In genomic region chr15:39429898-39430357, GRCh38 we compare ENCODE assay signal across 8 cellular contexts.
DNase-seq lines count a peak whose midpoint lies in the region; ATAC-seq and TF ChIP-seq lines count a peak whose summit lies in the region.

No MANE protein-coding gene starts in this region.

- peak overlapping the region; percentile 21 for H3K27ac ChIP-seq in hepatocyte

- H3K79me2 ChIP-seq in hepatocyte, result no peaks in the 10 kb centered on the region

- peaks cover 73% of the 10 kb centered on the region for H3K4me1 Mint-ChIP-seq in CD14-positive monocyte

- 44% methylated on average over 3 of the region's 3 CpGs for WGBS in hepatocyte (ENCODE audit: low lambda C conversion rate, missing lambda C conversion rate)

- no peak overlapping the region for H3K4me2 ChIP-seq in hepatocyte

- TF ChIP-seq CTCF in CD14-positive monocyte (IDR thresholded peaks at IDR 0.05) (no peak), hepatocyte (IDR thresholded peaks at IDR 0.05; ENCODE audit: poor library complexity) (no peak)

- no peak overlapping the region for H3K4me3 Mint-ChIP-seq in CD14-positive monocyte

- peaks cover 14% of the 10 kb centered on the region for H3K4me1 ChIP-seq in hepatocyte (ENCODE audit: insufficient read depth)

- no peaks in the 10 kb centered on the region for H4K20me1 ChIP-seq in hepatocyte (ENCODE audit: insufficient read depth, poor library complexity, severe bottlenecking)

- ATAC-seq in GM21528 (IDR thresholded peaks at IDR 0.05; ENCODE audit: low FRiP score, unreplicated experiment) (peak; percentile 38), GM21515 (IDR thresholded peaks at IDR 0.05; ENCODE audit: unreplicated experiment) (no peak), HG03432 (IDR thresholded peaks at IDR 0.05; ENCODE audit: unreplicated experiment) (no peak), GM19455 (IDR thresholded peaks at IDR 0.05; ENCODE audit: unreplicated experiment) (no peak)

- H3K4me3 ChIP-seq in hepatocyte, result no peak overlapping the region

- H3K27ac Mint-ChIP-seq in CD14-positive monocyte, result peak overlapping the region in 6 of 7 donors; percentile 41 to 89 (median 76)

- no peaks in the 10 kb centered on the region for H3K27me3 ChIP-seq in hepatocyte

- no peak for DNase-seq in CD14-positive monocyte (ENCODE audit: low spot score)
- peak; percentile 72 for DNase-seq in NCI-H226
- peak; percentile 19 for DNase-seq in hepatocyte (ENCODE audit: low spot score)
- no peak for DNase-seq in SHP77 treated with DMSO at 0.1 percent for 48 hours (lab: John Stamatoyannopoulos, UW)

- no peaks in the 10 kb centered on the region for H3K36me3 Mint-ChIP-seq in CD14-positive monocyte

- H2AFZ ChIP-seq in hepatocyte, result no peak overlapping the region

- intact Hi-C loops in CD14-positive monocyte (cut with micrococcal nuclease), result loop anchor here in 1 of 2 donors (5.0 kb wide), 3 partner anchors 37 to 103 kb away; no protein-coding TSS in a partner anchor

- no peaks in the 10 kb centered on the region for H3K36me3 ChIP-seq in hepatocyte (replicated peaks; ENCODE audit: insufficient read depth, low read depth)

- H3K27me3 Mint-ChIP-seq in CD14-positive monocyte (ENCODE audit: low read depth in 3 of 3), result peaks cover 0 to 5% (median 0%) of the 10 kb centered on the region in 3 donors

- peaks cover 0 to 2% (median 0%) of the 10 kb centered on the region in 7 donors for H3K9me3 Mint-ChIP-seq in CD14-positive monocyte

- H3K9me3 ChIP-seq in hepatocyte (ENCODE audit: low read depth), result no peaks in the 10 kb centered on the region

- no peaks in the 10 kb centered on the region for H3K9me2 ChIP-seq in hepatocyte (replicated peaks; ENCODE audit: insufficient read depth)

Comparison
In these comparisons a context has a peak if more than half of its experiments do, and no peak if none do; other contexts are left out.
1. DNase-seq: peak in NCI-H226 (single experiment) and hepatocyte (single experiment); none in CD14-positive monocyte (single experiment) and SHP77 treated with DMSO at 0.1 percent for 48 hours (single experiment).